Comparison of ENCODE assay signal across 10 cellular contexts in the genomic region with DNA sequence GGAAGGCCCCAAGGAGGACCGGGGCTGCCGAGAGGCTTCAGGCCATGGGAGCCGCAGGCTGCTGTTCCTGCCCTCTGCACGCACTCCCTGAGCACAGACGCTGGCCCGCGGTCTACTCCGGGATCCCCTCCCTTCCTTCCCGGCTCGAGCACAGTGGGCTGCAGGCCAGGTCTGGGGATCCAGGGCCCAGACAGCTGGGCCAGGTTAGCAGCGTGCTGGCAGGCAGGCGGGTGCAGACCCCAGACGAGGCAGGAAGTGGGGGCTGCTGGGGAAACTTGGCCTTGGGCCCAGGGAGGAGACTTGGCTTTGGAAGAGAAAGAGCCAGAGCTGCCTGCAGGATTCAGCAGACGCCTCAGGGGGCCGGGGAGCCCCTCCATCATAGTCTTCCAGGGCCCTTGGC. TPM values are rescaled to one million over a fixed set of nuclear protein-coding genes. Genes with fewer than 3 reads are reported as not detected.
DNase-seq lines count a peak whose midpoint lies in the region; ATAC-seq and TF ChIP-seq lines count a peak whose summit lies in the region.
"Had no signal": no experiment of that assay in that cellular context is flagged by ENCODE, and none has a peak within 500 bp of the region (broad histone marks: within the 10 kb centered on the region; RNA-seq: fewer than 3 reads in every experiment).

No MANE protein-coding gene starts in this region.

- peaks cover 56% of the 10 kb centered on the region for H3K4me1 Mint-ChIP-seq in nephron

- H3K36me3 ChIP-seq in WERI-Rb-1, result peaks cover 84% of the 10 kb centered on the region

- peak; percentile 41 for ATAC-seq in esophagus mucosa
- no peak for ATAC-seq in HG02798 (IDR thresholded peaks at IDR 0.05; ENCODE audit: poor library complexity, unreplicated experiment)

- H3K27ac ChIP-seq in WERI-Rb-1, result no peak overlapping the region

- no peaks in the 10 kb centered on the region for H3K27me3 ChIP-seq in WERI-Rb-1 (ENCODE audit: insufficient read depth, low read depth, severe bottlenecking)

- H3K4me3 Mint-ChIP-seq in nephron, result peak overlapping the region in 2 of 3 experiments; percentile 22 to 41

- no peak overlapping the region for H3K4me3 ChIP-seq in WERI-Rb-1 (ENCODE audit: low read depth, low read length)

- peaks cover 33% of the 10 kb centered on the region for H3K27me3 Mint-ChIP-seq in nephron (ENCODE audit: low read depth)

- DNase-seq in Ammon's horn (ENCODE audit: low spot score) (peak; percentile 18), NCI-H2171 (lab: John Stamatoyannopoulos, UW) (peak; percentile 82), NCI-H1048 (lab: John Stamatoyannopoulos, UW) (no peak), HUDEP-2 (lab: John Stamatoyannopoulos, UW; ENCODE audit: unreplicated experiment in 76 of 76) (no peak), WERI-Rb-1 (no peak)
- DNase-seq: AML-193; effector CD4-positive, alpha-beta T cell had no signal

- no peaks in the 10 kb centered on the region for H3K9me3 Mint-ChIP-seq in nephron

- TF ChIP-seq CTCF in nephron (IDR thresholded peaks at IDR 0.05; ENCODE audit: unreplicated experiment in 3 of 3) (peak in 1 of 3 experiments; percentile 13), WERI-Rb-1 (IDR thresholded peaks at IDR 0.05; ENCODE audit: low read depth, low read length) (no peak)

- H3K27ac Mint-ChIP-seq in nephron, result peak overlapping the region; percentile 77 to 94 (median 89)

- no peaks in the 10 kb centered on the region for H3K9me3 ChIP-seq in WERI-Rb-1 (ENCODE audit: severe bottlenecking)

- H3K36me3 Mint-ChIP-seq in nephron (ENCODE audit: low read depth), result peaks cover 29% of the 10 kb centered on the region

RNA-seq across cellular contexts. Expression of gene ABCC3, which starts 30.2 kb away (rescaled TPM):
- total RNA-seq in esophagus mucosa, result 17.6 TPM

RNA-seq across cellular contexts. Expression of gene CACNA1G, which starts 44.0 kb away (rescaled TPM):
- total RNA-seq in esophagus mucosa, result 0.08 TPM

RNA-seq across cellular contexts. Expression of gene SPATA20, which starts 57.5 kb away (rescaled TPM):
- total RNA-seq in esophagus mucosa, result 16.8 TPM

Comparison
In these comparisons a context has a peak if more than half of its experiments do, and no peak if none do; other contexts are left out.
1. DNase-seq: peak in Ammon's horn (single experiment) and NCI-H2171 (single experiment); none in NCI-H1048 (single experiment), HUDEP-2 (0 of 76) and WERI-Rb-1 (single experiment).